Comparison of ENCODE assay signal across 1 cellular context in the genomic region with DNA sequence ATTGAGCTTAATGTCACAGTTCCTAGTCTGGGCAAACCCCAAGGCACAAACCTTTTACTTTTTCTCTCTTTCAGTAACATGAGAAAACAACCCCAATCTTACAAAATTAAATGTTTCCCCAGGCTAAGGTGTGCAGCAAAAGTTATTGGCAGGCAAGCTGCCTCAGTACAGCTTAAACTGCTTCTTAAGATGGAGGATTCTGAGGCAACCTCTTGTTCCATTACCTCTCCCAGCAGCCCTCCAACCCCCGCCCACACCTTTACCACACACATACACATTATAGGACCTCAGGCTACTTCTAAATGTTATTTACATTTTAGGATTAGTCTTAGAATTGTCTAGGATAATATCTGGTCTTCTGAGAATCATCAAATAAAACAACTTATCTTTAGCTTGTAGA.
TF ChIP-seq lines count a peak whose summit lies in the region.

No MANE protein-coding gene starts in this region.

TF ChIP-seq in HCT116, 20 proteins besides CTCF, POLR2A, EP300 and RAD21:
- TF ChIP-seq JUND (IDR thresholded peaks at IDR 0.05) = no peak
- no peak for TF ChIP-seq SIN3A (IDR thresholded peaks at IDR 0.05; ENCODE audit: low read depth)
- no peak for TF ChIP-seq ZNF274 (IDR thresholded peaks at IDR 0.05; ENCODE audit: low read depth, low read length)
- no peak for TF ChIP-seq EZH2phosphoT487 (IDR thresholded peaks at IDR 0.05; ENCODE audit: borderline replicate concordance)
- no peak for TF ChIP-seq SP1 (IDR thresholded peaks at IDR 0.05; ENCODE audit: low read depth)
- TF ChIP-seq CBX3 (IDR thresholded peaks at IDR 0.05; ENCODE audit: low read depth) = no peak
- no peak for TF ChIP-seq POLR2AphosphoS5 (IDR thresholded peaks at IDR 0.05; ENCODE audit: low read depth, low read length)
- TF ChIP-seq CEBPB (IDR thresholded peaks at IDR 0.05; ENCODE audit: low read depth) = no peak
- TF ChIP-seq, protein P1, sequence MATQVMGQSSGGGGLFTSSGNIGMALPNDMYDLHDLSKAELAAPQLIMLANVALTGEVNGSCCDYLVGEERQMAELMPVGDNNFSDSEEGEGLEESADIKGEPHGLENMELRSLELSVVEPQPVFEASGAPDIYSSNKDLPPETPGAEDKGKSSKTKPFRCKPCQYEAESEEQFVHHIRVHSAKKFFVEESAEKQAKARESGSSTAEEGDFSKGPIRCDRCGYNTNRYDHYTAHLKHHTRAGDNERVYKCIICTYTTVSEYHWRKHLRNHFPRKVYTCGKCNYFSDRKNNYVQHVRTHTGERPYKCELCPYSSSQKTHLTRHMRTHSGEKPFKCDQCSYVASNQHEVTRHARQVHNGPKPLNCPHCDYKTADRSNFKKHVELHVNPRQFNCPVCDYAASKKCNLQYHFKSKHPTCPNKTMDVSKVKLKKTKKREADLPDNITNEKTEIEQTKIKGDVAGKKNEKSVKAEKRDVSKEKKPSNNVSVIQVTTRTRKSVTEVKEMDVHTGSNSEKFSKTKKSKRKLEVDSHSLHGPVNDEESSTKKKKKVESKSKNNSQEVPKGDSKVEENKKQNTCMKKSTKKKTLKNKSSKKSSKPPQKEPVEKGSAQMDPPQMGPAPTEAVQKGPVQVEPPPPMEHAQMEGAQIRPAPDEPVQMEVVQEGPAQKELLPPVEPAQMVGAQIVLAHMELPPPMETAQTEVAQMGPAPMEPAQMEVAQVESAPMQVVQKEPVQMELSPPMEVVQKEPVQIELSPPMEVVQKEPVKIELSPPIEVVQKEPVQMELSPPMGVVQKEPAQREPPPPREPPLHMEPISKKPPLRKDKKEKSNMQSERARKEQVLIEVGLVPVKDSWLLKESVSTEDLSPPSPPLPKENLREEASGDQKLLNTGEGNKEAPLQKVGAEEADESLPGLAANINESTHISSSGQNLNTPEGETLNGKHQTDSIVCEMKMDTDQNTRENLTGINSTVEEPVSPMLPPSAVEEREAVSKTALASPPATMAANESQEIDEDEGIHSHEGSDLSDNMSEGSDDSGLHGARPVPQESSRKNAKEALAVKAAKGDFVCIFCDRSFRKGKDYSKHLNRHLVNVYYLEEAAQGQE (IDR thresholded peaks at IDR 0.05; ENCODE audit: low read depth) = no peak
- no peak for TF ChIP-seq EGR1 (IDR thresholded peaks at IDR 0.05; ENCODE audit: low read depth)
- TF ChIP-seq ZFX (IDR thresholded peaks at IDR 0.05) = no peak
- no peak for TF ChIP-seq TCF7L2 (IDR thresholded peaks at IDR 0.05; ENCODE audit: borderline replicate concordance, extremely low read depth, insufficient read depth, insufficient read length)
- TF ChIP-seq YY1 (IDR thresholded peaks at IDR 0.05; ENCODE audit: extremely low read depth, insufficient replicate concordance, low read depth, low read length) = no peak
TF ChIP-seq in HCT116: peak in this region for 0.
